In genomic region chr5:154937718-154938466, GRCh38 we compare ENCODE assay signal across 8 cellular contexts. TPM values are rescaled to one million over a fixed set of nuclear protein-coding genes. Genes with fewer than 3 reads are reported as not detected.
DNase-seq lines count a peak whose midpoint lies in the region; ATAC-seq and TF ChIP-seq lines count a peak whose summit lies in the region.

Gene GEMIN5, minus strand, starts transcription at chr5:154938211. Its CDS starts 78 bp downstream, at chr5:154938133.

- TF ChIP-seq CTCF in coronary artery (IDR thresholded peaks at IDR 0.05): no peak

- H3K4me3 ChIP-seq in coronary artery: peak within 1 kb of the TSS; percentile 93

- intact Hi-C loops in left colon (cut with DNase I, micrococcal nuclease): no loop called here

- ATAC-seq in GM19025 (IDR thresholded peaks at IDR 0.05; ENCODE audit: low read depth, unreplicated experiment) (peak; percentile 89), HG03280 (IDR thresholded peaks at IDR 0.05; ENCODE audit: unreplicated experiment) (peak; percentile 86), left colon (peak; percentile 95)

- peak within 1 kb of the TSS; percentile 55 to 86 for H3K27ac ChIP-seq in coronary artery

- DNase-seq in AML-193 (lab: John Stamatoyannopoulos, UW): peak; percentile 78 to 81
- peak; percentile 50 for DNase-seq in NCI-H446 treated with DMSO at 0.1 percent for 48 hours (lab: John Stamatoyannopoulos, UW)
- DNase-seq in activated CD4-positive, alpha-beta T cell treated with anti-CD3 and anti-CD28 coated beads for 48 hours: peak; percentile 90
- peak; percentile 87 for DNase-seq in coronary artery (ENCODE audit: low spot score)
- peak; percentile 88 to 91 for DNase-seq in left colon
- DNase-seq in stimulated activated CD4-positive, alpha-beta T cell treated with anti-CD3 and anti-CD28 coated beads, Interleukin-1b, Interleukin-23, amount 100 ng/mL, for 48 hours: peak; percentile 83

RNA-seq across cellular contexts. Expression of gene GEMIN5, which starts in this region (rescaled TPM):
- 1 to 10 TPM; 6.7 to 7.7 TPM for total RNA-seq in left colon

Comparison
In these comparisons a context has a peak if more than half of its experiments do, and no peak if none do; other contexts are left out.
1. Peak in every context shown above with its lines: DNase-seq, ATAC-seq, H3K4me3 ChIP-seq and H3K27ac ChIP-seq.